Comparison of ENCODE assay signal across 2 cellular contexts in genomic region chr17:81935709-81936084, GRCh38.
TF ChIP-seq lines count a peak whose summit lies in the region.

No MANE protein-coding gene starts in this region.

TF ChIP-seq in SK-N-SH, 30 proteins besides CTCF, POLR2A, EP300 and RAD21 (continued from another document):
- TF ChIP-seq, protein P1, sequence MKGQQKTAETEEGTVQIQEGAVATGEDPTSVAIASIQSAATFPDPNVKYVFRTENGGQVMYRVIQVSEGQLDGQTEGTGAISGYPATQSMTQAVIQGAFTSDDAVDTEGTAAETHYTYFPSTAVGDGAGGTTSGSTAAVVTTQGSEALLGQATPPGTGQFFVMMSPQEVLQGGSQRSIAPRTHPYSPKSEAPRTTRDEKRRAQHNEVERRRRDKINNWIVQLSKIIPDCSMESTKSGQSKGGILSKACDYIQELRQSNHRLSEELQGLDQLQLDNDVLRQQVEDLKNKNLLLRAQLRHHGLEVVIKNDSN (IDR thresholded peaks at IDR 0.05; ENCODE audit: borderline replicate concordance, low read depth): no peak
- TF ChIP-seq SMC3 (IDR thresholded peaks at IDR 0.05; ENCODE audit: low read depth, low read length) (no peak), RXRA (IDR thresholded peaks at IDR 0.05; ENCODE audit: borderline replicate concordance, low read depth) (no peak)
TF ChIP-seq in SK-N-SH: peak in this region for 0.

TF ChIP-seq in SK-N-SH treated with all-trans-retinoic acid at 6 μM for 48 hours, 23 proteins besides CTCF, POLR2A, EP300 and RAD21:
- TF ChIP-seq TSHZ2 (CRISPR knock-in tag; IDR thresholded peaks at IDR 0.05) (no peak), POU6F1 (CRISPR knock-in tag; IDR thresholded peaks at IDR 0.05; ENCODE audit: borderline replicate concordance, low read depth) (no peak), ZC3H10 (CRISPR knock-in tag; IDR thresholded peaks at IDR 0.05) (no peak), CSRNP3 (CRISPR knock-in tag; IDR thresholded peaks at IDR 0.05) (no peak), TCF4 (CRISPR knock-in tag; IDR thresholded peaks at IDR 0.05; ENCODE audit: borderline replicate concordance) (no peak), GLIS3 (CRISPR knock-in tag; IDR thresholded peaks at IDR 0.05) (no peak), BACH2 (CRISPR knock-in tag; IDR thresholded peaks at IDR 0.05; ENCODE audit: borderline replicate concordance) (no peak), PPARA (CRISPR knock-in tag; IDR thresholded peaks at IDR 0.05; ENCODE audit: borderline replicate concordance) (no peak), SNAI2 (CRISPR knock-in tag; IDR thresholded peaks at IDR 0.05) (no peak), ZFP3 (CRISPR knock-in tag; IDR thresholded peaks at IDR 0.05) (no peak), ESRRG (CRISPR knock-in tag; IDR thresholded peaks at IDR 0.05) (no peak), ISL1 (CRISPR knock-in tag; IDR thresholded peaks at IDR 0.05) (no peak), ZNF8 (CRISPR knock-in tag; IDR thresholded peaks at IDR 0.05) (no peak), CSDC2 (CRISPR knock-in tag; IDR thresholded peaks at IDR 0.05) (no peak), ZNF70 (CRISPR knock-in tag; IDR thresholded peaks at IDR 0.05) (no peak), ZNF565 (CRISPR knock-in tag; conservative IDR thresholded peaks at IDR 0.05; ENCODE audit: low read depth) (no peak), TOX (CRISPR knock-in tag; IDR thresholded peaks at IDR 0.05; ENCODE audit: borderline replicate concordance) (no peak), ZFP30 (CRISPR knock-in tag; IDR thresholded peaks at IDR 0.05) (no peak)
- TF ChIP-seq, protein P2, sequence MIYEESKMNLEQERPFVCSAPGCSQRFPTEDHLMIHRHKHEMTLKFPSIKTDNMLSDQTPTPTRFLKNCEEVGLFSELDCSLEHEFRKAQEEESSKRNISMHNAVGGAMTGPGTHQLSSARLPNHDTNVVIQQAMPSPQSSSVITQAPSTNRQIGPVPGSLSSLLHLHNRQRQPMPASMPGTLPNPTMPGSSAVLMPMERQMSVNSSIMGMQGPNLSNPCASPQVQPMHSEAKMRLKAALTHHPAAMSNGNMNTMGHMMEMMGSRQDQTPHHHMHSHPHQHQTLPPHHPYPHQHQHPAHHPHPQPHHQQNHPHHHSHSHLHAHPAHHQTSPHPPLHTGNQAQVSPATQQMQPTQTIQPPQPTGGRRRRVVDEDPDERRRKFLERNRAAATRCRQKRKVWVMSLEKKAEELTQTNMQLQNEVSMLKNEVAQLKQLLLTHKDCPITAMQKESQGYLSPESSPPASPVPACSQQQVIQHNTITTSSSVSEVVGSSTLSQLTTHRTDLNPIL (CRISPR knock-in tag; IDR thresholded peaks at IDR 0.05; ENCODE audit: low read depth): no peak
